In genomic region chr16:24091125-24091524, GRCh38 we compare ENCODE assay signal across 11 cellular contexts.
"Had no signal": no experiment of that assay in that cellular context is flagged by ENCODE, and none has a peak within 500 bp of the region (broad histone marks: within the 10 kb centered on the region; RNA-seq: fewer than 3 reads in every experiment).

No MANE protein-coding gene starts in this region.

- H3K27ac Mint-ChIP-seq: GM23338, H9, HFFc6 had no signal

- H3K9me3 ChIP-seq: HAP-1 had no signal

- DNase-seq: GM23248, GOT3, H7, H9, HCEC 1CT, HFFc6 had no signal

- H2AFZ ChIP-seq: GM23248, GM23338 had no signal

- H3K4me3 Mint-ChIP-seq: GM23338, H9, HFFc6 had no signal

- H3K4me1 ChIP-seq: HAP-1 had no signal

- H3K27ac ChIP-seq: GM23248 had no signal

- H3K36me3 ChIP-seq: HAP-1 had no signal

- ATAC-seq: GM23338, HCT116 had no signal

- H3K4me3 ChIP-seq: GM23248, GM23338, HAP-1 had no signal

- FAIRE-seq: H1, H54 had no signal

- H3K4me2 ChIP-seq: GM23338 had no signal

- H3K9ac ChIP-seq: GM23248 had no signal
